Comparison of ENCODE assay signal across 4 cellular contexts in the genomic region with DNA sequence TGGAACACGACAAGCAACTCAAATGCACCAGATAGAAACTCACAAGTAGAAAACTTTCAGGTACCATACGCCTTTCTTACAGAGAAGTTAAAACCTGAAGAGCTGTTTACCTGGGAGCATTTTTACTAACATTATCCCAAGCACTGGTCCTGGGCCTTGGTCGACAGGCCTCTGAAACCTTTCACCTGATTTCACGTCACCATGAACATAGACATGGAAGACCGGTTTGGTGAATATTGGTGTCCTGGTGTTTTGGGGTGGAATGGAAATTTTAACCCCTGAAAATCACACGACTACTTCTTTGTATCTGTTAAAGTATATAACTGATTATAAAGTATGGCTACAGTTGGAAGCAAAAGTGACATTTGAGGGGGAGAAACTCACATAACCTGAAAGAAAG.
"Had no signal": no experiment of that assay in that cellular context is flagged by ENCODE, and none has a peak within 500 bp of the region (broad histone marks: within the 10 kb centered on the region; RNA-seq: fewer than 3 reads in every experiment).

No MANE protein-coding gene starts in this region.

- DNase-seq: IMR-90, KBM-7 had no signal

- H3K4me3 ChIP-seq: K562 had no signal

- H3K27ac ChIP-seq: HL-60 had no signal
